ENCODE assay signal across 6 cellular contexts in genomic region chr11:68634606-68635005, GRCh38. TPM values are rescaled to one million over a fixed set of nuclear protein-coding genes. Genes with fewer than 3 reads are reported as not detected.
"Had no signal": no experiment of that assay in that cellular context is flagged by ENCODE, and none has a peak within 500 bp of the region (broad histone marks: within the 10 kb centered on the region; RNA-seq: fewer than 3 reads in every experiment).

No MANE protein-coding gene starts in this region.

RNA-seq across cellular contexts. Expression of gene GAL, which starts 49.7 kb away (rescaled TPM):
- total RNA-seq: naive thymus-derived CD8-positive, alpha-beta T cell; osteocyte; right atrium auricular region; sciatic nerve; spleen; upper lobe of right lung had no signal
- polyA plus RNA-seq: naive thymus-derived CD8-positive, alpha-beta T cell; spleen had no signal
